11 cellular contexts compared by ENCODE assay signal in genomic region chr11:131504199-131504949, GRCh38.
DNase-seq lines count a peak whose midpoint lies in the region; ATAC-seq lines count a peak whose summit lies in the region.
"Had no signal": no experiment of that assay in that cellular context is flagged by ENCODE, and none has a peak within 500 bp of the region (broad histone marks: within the 10 kb centered on the region; RNA-seq: fewer than 3 reads in every experiment).

No MANE protein-coding gene starts in this region.

- ATAC-seq in HG02763 (IDR thresholded peaks at IDR 0.05; ENCODE audit: unreplicated experiment) (no peak), HG02884 (IDR thresholded peaks at IDR 0.05; ENCODE audit: unreplicated experiment) (no peak)

- peak; percentile 73 for DNase-seq in ELF-1 (ENCODE audit: low read depth, low spot score)
- peak; percentile 29 for DNase-seq in NCI-H460 (ENCODE audit: extremely low read depth, low read depth)
- DNase-seq in ecto neural progenitor cell (ENCODE audit: low spot score): peak; percentile 72
- DNase-seq in middle frontal gyrus (ENCODE audit: extremely low spot score, low spot score): peak; percentile 67
- no peak for DNase-seq in NCI-H1092 treated with DMSO at 0.1 percent for 48 hours (lab: John Stamatoyannopoulos, UW)
- no peak for DNase-seq in RPMI8226
- DNase-seq: activated effector memory CD4-positive, alpha-beta T cell treated with anti-CD3 and anti-CD28 coated beads, Interleukin-2, amount 50 U/mL, for 16 hours; NCI-H1436 treated with DMSO at 0.1 percent for 48 hours; T-helper 9 cell had no signal

Comparison
In these comparisons a context has a peak if more than half of its experiments do, and no peak if none do; other contexts are left out.
1. DNase-seq: peak in ELF-1 (single experiment), NCI-H460 (single experiment), ecto neural progenitor cell (single experiment) and middle frontal gyrus (single experiment); none in NCI-H1092 treated with DMSO at 0.1 percent for 48 hours (single experiment) and RPMI8226 (single experiment).